Comparison of ENCODE assay signal across 1 cellular context in the genomic region with DNA sequence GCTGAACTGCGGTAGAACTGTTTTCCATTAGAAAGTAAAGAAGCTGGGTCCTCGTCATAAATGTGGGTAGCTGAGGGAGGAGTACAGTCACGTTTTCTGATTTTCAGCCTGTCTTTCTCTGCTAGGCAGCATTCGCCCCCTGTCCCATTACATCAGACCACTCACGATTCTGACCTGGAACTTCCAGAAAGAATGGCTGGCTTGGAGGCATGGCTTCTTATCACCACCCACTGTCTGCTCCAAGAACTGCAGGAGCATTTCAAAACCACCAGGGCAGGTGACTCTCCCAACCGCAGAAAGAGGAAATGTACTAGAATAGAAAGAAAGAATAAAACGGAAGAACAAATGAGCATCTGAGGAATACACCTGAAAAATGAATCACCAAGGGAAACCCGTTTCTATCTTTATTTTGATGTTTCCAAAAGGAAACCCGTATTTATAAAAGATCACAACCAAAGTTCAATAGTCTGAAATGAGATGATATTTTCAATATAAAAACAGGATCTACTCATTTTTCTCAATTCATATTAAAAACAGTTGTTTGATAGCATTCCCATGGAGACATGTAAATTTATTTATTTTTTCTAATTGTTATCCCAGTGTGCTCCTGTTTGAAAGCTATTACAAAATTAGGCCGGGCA.
A peak's percentile ranks its signal among the peaks of the same experiment; 100 is the strongest.
TF ChIP-seq lines count a peak whose summit lies in the region.

No MANE protein-coding gene starts in this region.

TF ChIP-seq in K562, 482 proteins besides CTCF, POLR2A, EP300 and RAD21 (continued from another document and continues in another):
- TF ChIP-seq, protein P1, sequence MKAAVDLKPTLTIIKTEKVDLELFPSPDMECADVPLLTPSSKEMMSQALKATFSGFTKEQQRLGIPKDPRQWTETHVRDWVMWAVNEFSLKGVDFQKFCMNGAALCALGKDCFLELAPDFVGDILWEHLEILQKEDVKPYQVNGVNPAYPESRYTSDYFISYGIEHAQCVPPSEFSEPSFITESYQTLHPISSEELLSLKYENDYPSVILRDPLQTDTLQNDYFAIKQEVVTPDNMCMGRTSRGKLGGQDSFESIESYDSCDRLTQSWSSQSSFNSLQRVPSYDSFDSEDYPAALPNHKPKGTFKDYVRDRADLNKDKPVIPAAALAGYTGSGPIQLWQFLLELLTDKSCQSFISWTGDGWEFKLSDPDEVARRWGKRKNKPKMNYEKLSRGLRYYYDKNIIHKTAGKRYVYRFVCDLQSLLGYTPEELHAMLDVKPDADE (conservative IDR thresholded peaks at IDR 0.05; ENCODE audit: control insufficient read depth, low read depth, low read length) = no peak
- no peak for TF ChIP-seq ZBTB1 (CRISPR knock-in tag; IDR thresholded peaks at IDR 0.05; ENCODE audit: borderline replicate concordance, low read depth)
- TF ChIP-seq, protein P2, sequence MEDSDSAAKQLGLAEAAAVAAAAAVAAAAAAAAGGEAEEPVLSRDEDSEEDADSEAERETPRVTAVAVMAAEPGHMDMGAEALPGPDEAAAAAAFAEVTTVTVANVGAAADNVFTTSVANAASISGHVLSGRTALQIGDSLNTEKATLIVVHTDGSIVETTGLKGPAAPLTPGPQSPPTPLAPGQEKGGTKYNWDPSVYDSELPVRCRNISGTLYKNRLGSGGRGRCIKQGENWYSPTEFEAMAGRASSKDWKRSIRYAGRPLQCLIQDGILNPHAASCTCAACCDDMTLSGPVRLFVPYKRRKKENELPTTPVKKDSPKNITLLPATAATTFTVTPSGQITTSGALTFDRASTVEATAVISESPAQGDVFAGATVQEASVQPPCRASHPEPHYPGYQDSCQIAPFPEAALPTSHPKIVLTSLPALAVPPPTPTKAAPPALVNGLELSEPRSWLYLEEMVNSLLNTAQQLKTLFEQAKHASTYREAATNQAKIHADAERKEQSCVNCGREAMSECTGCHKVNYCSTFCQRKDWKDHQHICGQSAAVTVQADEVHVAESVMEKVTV (CRISPR knock-in tag; IDR thresholded peaks at IDR 0.05) = peak; percentile 81
- peak; percentile 75 for TF ChIP-seq SMC3 (conservative IDR thresholded peaks at IDR 0.05; ENCODE audit: insufficient read depth, low read depth, low read length)
- TF ChIP-seq ATF1 (CRISPR knock-in tag; IDR thresholded peaks at IDR 0.05) = no peak
- TF ChIP-seq ATF1 (tag; IDR thresholded peaks at IDR 0.05) = peak; percentile 36; the same call in 1 of the 2 replicates
- no peak for TF ChIP-seq MIER1 (IDR thresholded peaks at IDR 0.05; ENCODE audit: low read depth)
- TF ChIP-seq NRF1 (conservative IDR thresholded peaks at IDR 0.05 in 1 of 2, IDR thresholded peaks at IDR 0.05 in 1 of 2) = no peak
- TF ChIP-seq RBM25 (IDR thresholded peaks at IDR 0.05; ENCODE audit: low read depth, low read length, severe bottlenecking) = no peak
- no peak for TF ChIP-seq PHF20 (IDR thresholded peaks at IDR 0.05; ENCODE audit: partially characterized antibody)
- no peak for TF ChIP-seq ZNF75A (CRISPR knock-in tag; IDR thresholded peaks at IDR 0.05)
- TF ChIP-seq PTTG1 (tag; IDR thresholded peaks at IDR 0.05; ENCODE audit: low read depth) = no peak
- TF ChIP-seq, protein P3, sequence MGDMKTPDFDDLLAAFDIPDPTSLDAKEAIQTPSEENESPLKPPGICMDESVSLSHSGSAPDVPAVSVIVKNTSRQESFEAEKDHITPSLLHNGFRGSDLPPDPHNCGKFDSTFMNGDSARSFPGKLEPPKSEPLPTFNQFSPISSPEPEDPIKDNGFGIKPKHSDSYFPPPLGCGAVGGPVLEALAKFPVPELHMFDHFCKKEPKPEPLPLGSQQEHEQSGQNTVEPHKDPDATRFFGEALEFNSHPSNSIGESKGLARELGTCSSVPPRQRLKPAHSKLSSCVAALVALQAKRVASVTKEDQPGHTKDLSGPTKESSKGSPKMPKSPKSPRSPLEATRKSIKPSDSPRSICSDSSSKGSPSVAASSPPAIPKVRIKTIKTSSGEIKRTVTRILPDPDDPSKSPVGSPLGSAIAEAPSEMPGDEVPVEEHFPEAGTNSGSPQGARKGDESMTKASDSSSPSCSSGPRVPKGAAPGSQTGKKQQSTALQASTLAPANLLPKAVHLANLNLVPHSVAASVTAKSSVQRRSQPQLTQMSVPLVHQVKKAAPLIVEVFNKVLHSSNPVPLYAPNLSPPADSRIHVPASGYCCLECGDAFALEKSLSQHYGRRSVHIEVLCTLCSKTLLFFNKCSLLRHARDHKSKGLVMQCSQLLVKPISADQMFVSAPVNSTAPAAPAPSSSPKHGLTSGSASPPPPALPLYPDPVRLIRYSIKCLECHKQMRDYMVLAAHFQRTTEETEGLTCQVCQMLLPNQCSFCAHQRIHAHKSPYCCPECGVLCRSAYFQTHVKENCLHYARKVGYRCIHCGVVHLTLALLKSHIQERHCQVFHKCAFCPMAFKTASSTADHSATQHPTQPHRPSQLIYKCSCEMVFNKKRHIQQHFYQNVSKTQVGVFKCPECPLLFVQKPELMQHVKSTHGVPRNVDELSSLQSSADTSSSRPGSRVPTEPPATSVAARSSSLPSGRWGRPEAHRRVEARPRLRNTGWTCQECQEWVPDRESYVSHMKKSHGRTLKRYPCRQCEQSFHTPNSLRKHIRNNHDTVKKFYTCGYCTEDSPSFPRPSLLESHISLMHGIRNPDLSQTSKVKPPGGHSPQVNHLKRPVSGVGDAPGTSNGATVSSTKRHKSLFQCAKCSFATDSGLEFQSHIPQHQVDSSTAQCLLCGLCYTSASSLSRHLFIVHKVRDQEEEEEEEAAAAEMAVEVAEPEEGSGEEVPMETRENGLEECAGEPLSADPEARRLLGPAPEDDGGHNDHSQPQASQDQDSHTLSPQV (IDR thresholded peaks at IDR 0.05) = peak; percentile 54
- 0 out of 2 replicates have a peak, but pooled peaks have one; percentile 28 for TF ChIP-seq ARID1B (IDR thresholded peaks at IDR 0.05)
- TF ChIP-seq BRD9 (IDR thresholded peaks at IDR 0.05; ENCODE audit: low read depth, partially characterized antibody) = peak; percentile 59
- no peak for TF ChIP-seq ZNF445 (CRISPR knock-in tag; IDR thresholded peaks at IDR 0.05; ENCODE audit: low read depth)
- TF ChIP-seq MAZ (CRISPR knock-in tag; conservative IDR thresholded peaks at IDR 0.05 in 1 of 2, IDR thresholded peaks at IDR 0.05 in 1 of 2) = no peak
- peak; percentile 58; the same call in 1 of the 2 replicates for TF ChIP-seq ARID2 (IDR thresholded peaks at IDR 0.05)
- no peak for TF ChIP-seq ZFP30 (CRISPR knock-in tag; IDR thresholded peaks at IDR 0.05; ENCODE audit: borderline replicate concordance)
- no peak for TF ChIP-seq NUFIP1 (IDR thresholded peaks at IDR 0.05; ENCODE audit: partially characterized antibody)
- no peak for TF ChIP-seq HMGN3 (IDR thresholded peaks at IDR 0.05; ENCODE audit: borderline replicate concordance, extremely low read depth, insufficient read length, low read depth, low read length)
- TF ChIP-seq BHLHE40 (IDR thresholded peaks at IDR 0.05; ENCODE audit: low read length) = peak; percentile 78
- peak; percentile 40; the same call in 1 of the 2 replicates for TF ChIP-seq STAG1 (CRISPR knock-in tag; IDR thresholded peaks at IDR 0.05; ENCODE audit: borderline replicate concordance)
- TF ChIP-seq, protein P4, sequence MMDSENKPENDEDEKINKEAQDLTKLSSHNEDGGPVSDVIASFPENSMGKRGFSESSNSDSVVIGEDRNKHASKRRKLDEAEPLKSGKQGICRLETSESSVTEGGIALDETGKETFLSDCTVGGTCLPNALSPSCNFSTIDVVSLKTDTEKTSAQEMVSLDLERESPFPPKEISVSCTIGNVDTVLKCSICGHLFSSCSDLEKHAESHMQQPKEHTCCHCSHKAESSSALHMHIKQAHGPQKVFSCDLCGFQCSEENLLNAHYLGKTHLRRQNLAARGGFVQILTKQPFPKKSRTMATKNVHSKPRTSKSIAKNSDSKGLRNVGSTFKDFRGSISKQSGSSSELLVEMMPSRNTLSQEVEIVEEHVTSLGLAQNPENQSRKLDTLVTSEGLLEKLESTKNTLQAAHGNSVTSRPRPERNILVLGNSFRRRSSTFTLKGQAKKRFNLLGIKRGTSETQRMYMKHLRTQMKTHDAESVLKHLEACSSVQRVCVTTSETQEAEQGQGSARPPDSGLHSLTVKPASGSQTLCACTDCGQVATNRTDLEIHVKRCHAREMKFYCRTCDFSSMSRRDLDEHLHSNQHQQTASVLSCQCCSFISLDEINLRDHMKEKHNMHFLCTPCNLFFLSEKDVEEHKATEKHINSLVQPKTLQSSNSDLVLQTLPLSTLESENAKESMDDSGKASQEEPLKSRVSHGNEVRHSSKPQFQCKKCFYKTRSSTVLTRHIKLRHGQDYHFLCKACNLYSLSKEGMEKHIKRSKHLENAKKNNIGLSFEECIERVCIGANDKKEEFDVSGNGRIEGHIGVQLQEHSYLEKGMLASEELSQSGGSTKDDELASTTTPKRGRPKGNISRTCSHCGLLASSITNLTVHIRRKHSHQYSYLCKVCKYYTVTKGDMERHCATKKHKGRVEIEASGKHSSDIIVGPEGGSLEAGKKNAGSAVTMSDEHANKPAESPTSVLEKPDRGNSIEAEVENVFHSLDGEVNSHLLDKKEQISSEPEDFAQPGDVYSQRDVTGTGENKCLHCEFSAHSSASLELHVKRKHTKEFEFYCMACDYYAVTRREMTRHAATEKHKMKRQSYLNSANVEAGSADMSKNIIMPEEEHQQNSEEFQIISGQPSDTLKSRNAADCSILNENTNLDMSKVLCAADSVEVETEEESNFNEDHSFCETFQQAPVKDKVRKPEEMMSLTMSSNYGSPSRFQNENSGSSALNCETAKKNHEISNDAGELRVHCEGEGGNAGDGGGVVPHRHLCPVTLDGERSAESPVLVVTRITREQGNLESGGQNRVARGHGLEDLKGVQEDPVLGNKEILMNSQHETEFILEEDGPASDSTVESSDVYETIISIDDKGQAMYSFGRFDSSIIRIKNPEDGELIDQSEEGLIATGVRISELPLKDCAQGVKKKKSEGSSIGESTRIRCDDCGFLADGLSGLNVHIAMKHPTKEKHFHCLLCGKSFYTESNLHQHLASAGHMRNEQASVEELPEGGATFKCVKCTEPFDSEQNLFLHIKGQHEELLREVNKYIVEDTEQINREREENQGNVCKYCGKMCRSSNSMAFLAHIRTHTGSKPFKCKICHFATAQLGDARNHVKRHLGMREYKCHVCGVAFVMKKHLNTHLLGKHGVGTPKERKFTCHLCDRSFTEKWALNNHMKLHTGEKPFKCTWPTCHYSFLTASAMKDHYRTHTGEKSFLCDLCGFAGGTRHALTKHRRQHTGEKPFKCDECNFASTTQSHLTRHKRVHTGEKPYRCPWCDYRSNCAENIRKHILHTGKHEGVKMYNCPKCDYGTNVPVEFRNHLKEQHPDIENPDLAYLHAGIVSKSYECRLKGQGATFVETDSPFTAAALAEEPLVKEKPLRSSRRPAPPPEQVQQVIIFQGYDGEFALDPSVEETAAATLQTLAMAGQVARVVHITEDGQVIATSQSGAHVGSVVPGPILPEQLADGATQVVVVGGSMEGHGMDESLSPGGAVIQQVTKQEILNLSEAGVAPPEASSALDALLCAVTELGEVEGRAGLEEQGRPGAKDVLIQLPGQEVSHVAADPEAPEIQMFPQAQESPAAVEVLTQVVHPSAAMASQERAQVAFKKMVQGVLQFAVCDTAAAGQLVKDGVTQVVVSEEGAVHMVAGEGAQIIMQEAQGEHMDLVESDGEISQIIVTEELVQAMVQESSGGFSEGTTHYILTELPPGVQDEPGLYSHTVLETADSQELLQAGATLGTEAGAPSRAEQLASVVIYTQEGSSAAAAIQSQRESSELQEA (IDR thresholded peaks at IDR 0.05; ENCODE audit: low read depth) = no peak
- TF ChIP-seq SMARCE1 (IDR thresholded peaks at IDR 0.05) = no peak
- no peak for TF ChIP-seq ZNF175 (CRISPR knock-in tag; IDR thresholded peaks at IDR 0.05; ENCODE audit: low read depth)
- TF ChIP-seq SOX6 (IDR thresholded peaks at IDR 0.05) = peak; percentile 55
- TF ChIP-seq RFX1 (IDR thresholded peaks at IDR 0.05) = no peak
- no peak for TF ChIP-seq ZNF184 (CRISPR knock-in tag; IDR thresholded peaks at IDR 0.05)
- no peak for TF ChIP-seq MAFG (tag; conservative IDR thresholded peaks at IDR 0.05)
- TF ChIP-seq HEY1 (CRISPR knock-in tag; IDR thresholded peaks at IDR 0.05; ENCODE audit: borderline replicate concordance) = no peak
- TF ChIP-seq, protein P5, sequence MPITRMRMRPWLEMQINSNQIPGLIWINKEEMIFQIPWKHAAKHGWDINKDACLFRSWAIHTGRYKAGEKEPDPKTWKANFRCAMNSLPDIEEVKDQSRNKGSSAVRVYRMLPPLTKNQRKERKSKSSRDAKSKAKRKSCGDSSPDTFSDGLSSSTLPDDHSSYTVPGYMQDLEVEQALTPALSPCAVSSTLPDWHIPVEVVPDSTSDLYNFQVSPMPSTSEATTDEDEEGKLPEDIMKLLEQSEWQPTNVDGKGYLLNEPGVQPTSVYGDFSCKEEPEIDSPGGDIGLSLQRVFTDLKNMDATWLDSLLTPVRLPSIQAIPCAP (CRISPR knock-in tag; IDR thresholded peaks at IDR 0.05; ENCODE audit: borderline replicate concordance) = no peak
- TF ChIP-seq, protein P6, sequence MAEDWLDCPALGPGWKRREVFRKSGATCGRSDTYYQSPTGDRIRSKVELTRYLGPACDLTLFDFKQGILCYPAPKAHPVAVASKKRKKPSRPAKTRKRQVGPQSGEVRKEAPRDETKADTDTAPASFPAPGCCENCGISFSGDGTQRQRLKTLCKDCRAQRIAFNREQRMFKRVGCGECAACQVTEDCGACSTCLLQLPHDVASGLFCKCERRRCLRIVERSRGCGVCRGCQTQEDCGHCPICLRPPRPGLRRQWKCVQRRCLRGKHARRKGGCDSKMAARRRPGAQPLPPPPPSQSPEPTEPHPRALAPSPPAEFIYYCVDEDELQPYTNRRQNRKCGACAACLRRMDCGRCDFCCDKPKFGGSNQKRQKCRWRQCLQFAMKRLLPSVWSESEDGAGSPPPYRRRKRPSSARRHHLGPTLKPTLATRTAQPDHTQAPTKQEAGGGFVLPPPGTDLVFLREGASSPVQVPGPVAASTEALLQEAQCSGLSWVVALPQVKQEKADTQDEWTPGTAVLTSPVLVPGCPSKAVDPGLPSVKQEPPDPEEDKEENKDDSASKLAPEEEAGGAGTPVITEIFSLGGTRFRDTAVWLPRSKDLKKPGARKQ (CRISPR knock-in tag; IDR thresholded peaks at IDR 0.05) = no peak
- no peak for TF ChIP-seq MXI1 (IDR thresholded peaks at IDR 0.05; ENCODE audit: low read depth, low read length)
- TF ChIP-seq THRAP3 (IDR thresholded peaks at IDR 0.05; ENCODE audit: borderline replicate concordance) = no peak
- TF ChIP-seq YY1 (IDR thresholded peaks at IDR 0.05; ENCODE audit: borderline replicate concordance in 1 of 3, control insufficient read depth in 1 of 3, extremely low read depth in 1 of 3, insufficient read depth in 3 of 3, insufficient read length in 1 of 3, insufficient replicate concordance in 2 of 3, low read depth in 1 of 3, low read length in 2 of 3) = peak in 2 of 3 experiments; percentile 10 to 38
- TF ChIP-seq MCM5 (IDR thresholded peaks at IDR 0.05; ENCODE audit: low read depth) = no peak
- TF ChIP-seq ZNF3 (CRISPR knock-in tag; IDR thresholded peaks at IDR 0.05) = no peak
- TF ChIP-seq CBFB (CRISPR knock-in tag; IDR thresholded peaks at IDR 0.05) = no peak
